Comparison of ENCODE assay signal across 1 cellular context in the genomic region with DNA sequence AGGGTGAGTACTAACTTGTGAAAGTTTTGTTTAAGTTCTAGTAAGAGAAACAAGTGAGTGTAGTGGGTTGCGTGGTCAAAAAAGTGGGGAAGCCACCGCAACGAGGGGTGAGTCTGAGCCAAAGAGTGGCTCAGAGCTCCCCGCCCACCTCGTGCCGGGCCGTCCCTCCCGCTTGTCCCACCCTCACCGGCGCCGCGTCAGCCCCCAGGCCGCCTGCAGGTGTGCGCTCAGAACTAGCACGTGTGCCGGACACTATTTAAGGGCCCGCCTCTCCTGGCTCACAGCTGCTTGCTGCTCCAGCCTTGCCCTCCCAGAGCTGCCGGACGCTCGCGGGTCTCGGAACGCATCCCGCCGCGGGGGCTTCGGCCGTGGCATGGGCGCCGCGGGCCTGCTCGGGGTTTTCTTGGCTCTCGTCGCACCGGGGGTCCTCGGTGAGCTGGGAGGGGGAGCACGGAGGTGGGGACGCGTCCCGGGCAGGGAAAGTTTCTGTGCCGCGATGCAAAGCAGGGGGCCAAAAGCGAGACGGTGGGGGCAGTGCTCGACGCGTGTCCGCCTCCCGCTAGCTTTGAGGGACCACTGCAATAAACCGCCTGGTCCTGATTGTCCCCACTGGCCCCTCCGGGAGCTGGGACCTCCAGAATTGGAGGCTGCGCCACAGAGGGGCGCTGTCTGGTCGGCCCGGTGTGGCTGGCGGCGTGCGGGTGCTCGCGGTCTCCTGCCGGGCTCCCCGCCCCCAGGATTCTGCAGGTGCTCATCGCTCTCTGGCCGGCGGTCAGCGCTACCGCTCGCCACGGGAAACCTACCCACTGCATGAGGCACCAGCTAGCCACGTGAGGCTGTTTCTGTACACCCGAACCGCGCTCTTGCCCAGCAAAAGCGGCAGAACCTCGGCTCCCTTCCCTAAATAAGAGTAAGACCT.
A peak's percentile ranks its signal among the peaks of the same experiment; 100 is the strongest.
TF ChIP-seq lines count a peak whose summit lies in the region.

Gene CR2 (plus strand): TSS at position 283 of the 919 bp plus-strand sequence. CDS start 91 bp downstream, at position 374.

TF ChIP-seq in K562, 482 proteins besides CTCF, POLR2A, EP300 and RAD21 (continued from another document and continues in another):
- TF ChIP-seq, protein P1, sequence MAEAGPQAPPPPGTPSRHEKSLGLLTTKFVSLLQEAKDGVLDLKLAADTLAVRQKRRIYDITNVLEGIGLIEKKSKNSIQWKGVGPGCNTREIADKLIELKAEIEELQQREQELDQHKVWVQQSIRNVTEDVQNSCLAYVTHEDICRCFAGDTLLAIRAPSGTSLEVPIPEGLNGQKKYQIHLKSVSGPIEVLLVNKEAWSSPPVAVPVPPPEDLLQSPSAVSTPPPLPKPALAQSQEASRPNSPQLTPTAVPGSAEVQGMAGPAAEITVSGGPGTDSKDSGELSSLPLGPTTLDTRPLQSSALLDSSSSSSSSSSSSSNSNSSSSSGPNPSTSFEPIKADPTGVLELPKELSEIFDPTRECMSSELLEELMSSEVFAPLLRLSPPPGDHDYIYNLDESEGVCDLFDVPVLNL (CRISPR knock-in tag; IDR thresholded peaks at IDR 0.05; ENCODE audit: low read depth): no peak
- TF ChIP-seq TAL1 (IDR thresholded peaks at IDR 0.05): no peak
- TF ChIP-seq RBFOX2 (IDR thresholded peaks at IDR 0.05; ENCODE audit: low read depth, low read length): peak; percentile 51; the same call in 1 of the 2 replicates
- TF ChIP-seq ZNF318 (IDR thresholded peaks at IDR 0.05; ENCODE audit: borderline replicate concordance in 1 of 2, low read depth in 1 of 2): no peak
- no peak for TF ChIP-seq HLTF (IDR thresholded peaks at IDR 0.05)
- no peak for TF ChIP-seq GATA2 (CRISPR knock-in tag; IDR thresholded peaks at IDR 0.05)
- TF ChIP-seq HDAC8 (tag; IDR thresholded peaks at IDR 0.05): no peak
- TF ChIP-seq ZNF165 (CRISPR knock-in tag; IDR thresholded peaks at IDR 0.05; ENCODE audit: borderline replicate concordance): no peak
- TF ChIP-seq POLR2AphosphoS5 (IDR thresholded peaks at IDR 0.05; ENCODE audit: control insufficient read depth, insufficient read depth, low read depth, low read length): no peak
- no peak for TF ChIP-seq MECOM (CRISPR knock-in tag; IDR thresholded peaks at IDR 0.05)
- no peak for TF ChIP-seq TAF7 (tag; IDR thresholded peaks at IDR 0.05)
- no peak for TF ChIP-seq ATF1 (CRISPR knock-in tag; IDR thresholded peaks at IDR 0.05)
- peak; percentile 25; the same call in 1 of the 2 replicates for TF ChIP-seq ATF1 (tag; IDR thresholded peaks at IDR 0.05)
- no peak for TF ChIP-seq ATF6 (CRISPR knock-in tag; IDR thresholded peaks at IDR 0.05)
- TF ChIP-seq, protein P2, sequence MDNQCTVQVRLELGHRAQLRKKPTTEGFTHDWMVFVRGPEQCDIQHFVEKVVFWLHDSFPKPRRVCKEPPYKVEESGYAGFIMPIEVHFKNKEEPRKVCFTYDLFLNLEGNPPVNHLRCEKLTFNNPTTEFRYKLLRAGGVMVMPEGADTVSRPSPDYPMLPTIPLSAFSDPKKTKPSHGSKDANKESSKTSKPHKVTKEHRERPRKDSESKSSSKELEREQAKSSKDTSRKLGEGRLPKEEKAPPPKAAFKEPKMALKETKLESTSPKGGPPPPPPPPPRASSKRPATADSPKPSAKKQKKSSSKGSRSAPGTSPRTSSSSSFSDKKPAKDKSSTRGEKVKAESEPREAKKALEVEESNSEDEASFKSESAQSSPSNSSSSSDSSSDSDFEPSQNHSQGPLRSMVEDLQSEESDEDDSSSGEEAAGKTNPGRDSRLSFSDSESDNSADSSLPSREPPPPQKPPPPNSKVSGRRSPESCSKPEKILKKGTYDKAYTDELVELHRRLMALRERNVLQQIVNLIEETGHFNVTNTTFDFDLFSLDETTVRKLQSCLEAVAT (IDR thresholded peaks at IDR 0.05): no peak
- peak; percentile 33 for TF ChIP-seq HMGN3 (IDR thresholded peaks at IDR 0.05; ENCODE audit: borderline replicate concordance, extremely low read depth, insufficient read length, low read depth, low read length)
- no peak for TF ChIP-seq TFE3 (CRISPR knock-in tag; IDR thresholded peaks at IDR 0.05)
- no peak for TF ChIP-seq XRCC4 (IDR thresholded peaks at IDR 0.05; ENCODE audit: extremely low read depth, insufficient read depth, insufficient read length)
- TF ChIP-seq ZNF253 (CRISPR knock-in tag; conservative IDR thresholded peaks at IDR 0.05): no peak
- TF ChIP-seq ZFX (CRISPR knock-in tag; IDR thresholded peaks at IDR 0.05): peak; percentile 46; the same call in 1 of the 2 replicates
- TF ChIP-seq RHOXF2B (CRISPR knock-in tag; conservative IDR thresholded peaks at IDR 0.05): no peak
- TF ChIP-seq TAF15 (IDR thresholded peaks at IDR 0.05; ENCODE audit: low read depth, low read length): no peak
- peak; percentile 49; the same call in 1 of the 2 replicates for TF ChIP-seq ZBTB7A (IDR thresholded peaks at IDR 0.05; ENCODE audit: borderline replicate concordance, control insufficient read depth, low read depth, low read length)
- no peak for TF ChIP-seq RFX5 (IDR thresholded peaks at IDR 0.05; ENCODE audit: low read depth, low read length)
- no peak for TF ChIP-seq NCOA1 (IDR thresholded peaks at IDR 0.05; ENCODE audit: low read depth)
- TF ChIP-seq ZBED1 (IDR thresholded peaks at IDR 0.05): no peak
- peak; percentile 51; the same call in 1 of the 2 replicates for TF ChIP-seq MYC (IDR thresholded peaks at IDR 0.05; ENCODE audit: low read depth, low read length)
- no peak for TF ChIP-seq MYC (CRISPR knock-in tag; IDR thresholded peaks at IDR 0.05; ENCODE audit: borderline replicate concordance, low read depth)
- TF ChIP-seq TARDBP (IDR thresholded peaks at IDR 0.05): no peak
- TF ChIP-seq SIX5 (IDR thresholded peaks at IDR 0.05; ENCODE audit: borderline replicate concordance in 1 of 2, insufficient read depth in 1 of 2, low read depth in 1 of 2, low read length in 2 of 2): no peak
- no peak for TF ChIP-seq ARNT (IDR thresholded peaks at IDR 0.05)
- no peak for TF ChIP-seq ELF4 (CRISPR knock-in tag; IDR thresholded peaks at IDR 0.05)
- TF ChIP-seq JUNB (CRISPR knock-in tag; conservative IDR thresholded peaks at IDR 0.05): no peak
- no peak for TF ChIP-seq BDP1 (IDR thresholded peaks at IDR 0.05; ENCODE audit: insufficient read depth, insufficient read length)
- no peak for TF ChIP-seq FOSL1 (tag; conservative IDR thresholded peaks at IDR 0.05)
- no peak for TF ChIP-seq RFX7 (CRISPR knock-in tag; IDR thresholded peaks at IDR 0.05)
- TF ChIP-seq SNRNP70 (optimal IDR thresholded peaks at IDR 0.05; ENCODE audit: low read depth, low read length): no peak
- TF ChIP-seq SMAD2 (IDR thresholded peaks at IDR 0.05; ENCODE audit: low read depth, low read length): no peak
- TF ChIP-seq ZNF184 (CRISPR knock-in tag; IDR thresholded peaks at IDR 0.05): no peak
- TF ChIP-seq FOXJ2 (tag; IDR thresholded peaks at IDR 0.05): no peak
- TF ChIP-seq THAP12 (CRISPR knock-in tag; IDR thresholded peaks at IDR 0.05): no peak
- TF ChIP-seq KAT8 (IDR thresholded peaks at IDR 0.05; ENCODE audit: low read depth): no peak
- TF ChIP-seq ZNF551 (CRISPR knock-in tag; IDR thresholded peaks at IDR 0.05): no peak
- no peak for TF ChIP-seq GATAD2B (IDR thresholded peaks at IDR 0.05; ENCODE audit: borderline replicate concordance)
- no peak for TF ChIP-seq ZSCAN32 (CRISPR knock-in tag; IDR thresholded peaks at IDR 0.05)
